Comparison of ENCODE assay signal across 24 cellular contexts in genomic region chr17:57749701-57750100, GRCh38. TPM values are rescaled to one million over a fixed set of nuclear protein-coding genes. Genes with fewer than 3 reads are reported as not detected.
DNase-seq lines count a peak whose midpoint lies in the region; ATAC-seq, FAIRE-seq and TF ChIP-seq lines count a peak whose summit lies in the region.
"Had no signal": no experiment of that assay in that cellular context is flagged by ENCODE, and none has a peak within 500 bp of the region (broad histone marks: within the 10 kb centered on the region; RNA-seq: fewer than 3 reads in every experiment).

No MANE protein-coding gene starts in this region.

- H3K4me3 Mint-ChIP-seq in natural killer cell treated with Interleukin-12 subunit alpha and Interleukin-12 subunit beta and Interleukin-15 and Interleukin-18, amount 100 ng/mL, for 72 hours = peak overlapping the region; percentile 3
- H3K4me3 Mint-ChIP-seq in natural killer cell (no peak overlapping the region), brain (no peak overlapping the region)
- peak overlapping the region in 1 of 10 donors; percentile 8 for H3K4me3 Mint-ChIP-seq in naive thymus-derived CD8-positive, alpha-beta T cell
- H3K4me3 Mint-ChIP-seq in activated CD4-positive, alpha-beta memory T cell treated with anti-CD3 and anti-CD28 coated beads for 36 hours = no peak overlapping the region
- H3K4me3 Mint-ChIP-seq: CD8-positive, alpha-beta memory T cell; IgD-negative memory B cell had no signal

- no peak for DNase-seq in natural killer cell treated with Interleukin-12 subunit alpha and Interleukin-12 subunit beta and Interleukin-15 and Interleukin-18, amount 100 ng/mL, for 72 hours (ENCODE audit: low spot score)
- DNase-seq in natural killer cell = no peak
- no peak for DNase-seq in naive thymus-derived CD8-positive, alpha-beta T cell
- no peak for DNase-seq in urothelium cell line (ENCODE audit: low spot score)
- no peak for DNase-seq in activated CD4-positive, alpha-beta memory T cell treated with anti-CD3 and anti-CD28 coated beads for 36 hours
- DNase-seq in NCI-H510A treated with DMSO at 0.1 percent for 48 hours (lab: John Stamatoyannopoulos, UW) = no peak
- DNase-seq in NCI-H82 treated with DMSO at 0.1 percent for 48 hours (lab: John Stamatoyannopoulos, UW; ENCODE audit: unreplicated experiment) = no peak
- DNase-seq: CD8-positive, alpha-beta memory T cell; H7; NCI-H1092 treated with DMSO at 0.1 percent for 48 hours; NCI-H146; NCI-H2081; NCI-H2171 treated with DMSO at 0.1 percent for 48 hours; NCI-H446; NCI-H69; OCI-M1; SHP77 had no signal

- H3K27me3 Mint-ChIP-seq in natural killer cell treated with Interleukin-12 subunit alpha and Interleukin-12 subunit beta and Interleukin-15 and Interleukin-18, amount 100 ng/mL, for 72 hours = peaks cover 0 to 5% of the 10 kb centered on the region in 2 donors
- H3K27me3 Mint-ChIP-seq in natural killer cell (ENCODE audit: low read depth in 2 of 2) (peaks cover 11 to 25% of the 10 kb centered on the region in 2 donors), brain (peaks cover 10% of the 10 kb centered on the region)
- H3K27me3 Mint-ChIP-seq in naive thymus-derived CD8-positive, alpha-beta T cell = peaks cover 0 to 2% (median 0%) of the 10 kb centered on the region in 5 donors
- H3K27me3 Mint-ChIP-seq in activated CD4-positive, alpha-beta memory T cell treated with anti-CD3 and anti-CD28 coated beads for 36 hours = peaks cover 2% of the 10 kb centered on the region

- H3K4me1 Mint-ChIP-seq in natural killer cell treated with Interleukin-12 subunit alpha and Interleukin-12 subunit beta and Interleukin-15 and Interleukin-18, amount 100 ng/mL, for 72 hours (ENCODE audit: low read depth in 2 of 2) = peaks cover 12 to 14% of the 10 kb centered on the region in 2 donors
- peaks cover 7 to 15% of the 10 kb centered on the region in 2 donors for H3K4me1 Mint-ChIP-seq in natural killer cell
- peaks cover 41% of the 10 kb centered on the region for H3K4me1 Mint-ChIP-seq in brain
- H3K4me1 Mint-ChIP-seq in naive thymus-derived CD8-positive, alpha-beta T cell = peaks cover 11 to 16% (median 13%) of the 10 kb centered on the region in 4 donors
- no peaks in the 10 kb centered on the region for H3K4me1 Mint-ChIP-seq in activated CD4-positive, alpha-beta memory T cell treated with anti-CD3 and anti-CD28 coated beads for 36 hours (ENCODE audit: low read depth)

- no peak for ATAC-seq in natural killer cell treated with Interleukin-12 subunit alpha and Interleukin-12 subunit beta and Interleukin-15 and Interleukin-18, amount 100 ng/mL, for 72 hours
- no peak for ATAC-seq in natural killer cell
- no peak for ATAC-seq in naive thymus-derived CD8-positive, alpha-beta T cell
- ATAC-seq: A549 had no signal

- no peaks in the 10 kb centered on the region for H3K9me3 Mint-ChIP-seq in natural killer cell treated with Interleukin-12 subunit alpha and Interleukin-12 subunit beta and Interleukin-15 and Interleukin-18, amount 100 ng/mL, for 72 hours
- no peaks in the 10 kb centered on the region for H3K9me3 Mint-ChIP-seq in natural killer cell
- peaks cover 0 to 2% (median 0%) of the 10 kb centered on the region in 5 experiments for H3K9me3 Mint-ChIP-seq in brain
- no peaks in the 10 kb centered on the region for H3K9me3 Mint-ChIP-seq in naive thymus-derived CD8-positive, alpha-beta T cell
- no peaks in the 10 kb centered on the region for H3K9me3 Mint-ChIP-seq in activated CD4-positive, alpha-beta memory T cell treated with anti-CD3 and anti-CD28 coated beads for 36 hours
- H3K9me3 Mint-ChIP-seq: CD8-positive, alpha-beta memory T cell; IgD-negative memory B cell had no signal

- CTCF ChIA-PET in activated CD4-positive, alpha-beta memory T cell treated with anti-CD3 and anti-CD28 coated beads for 36 hours (lab: Charles Lee) = interaction anchor here (0.8 to 2.4 kb wide), 5 partner anchors 8 to 508 kb away, joined by 3 to 8 read pairs (median 4); no protein-coding TSS in a partner anchor

- H3K36me3 Mint-ChIP-seq in natural killer cell treated with Interleukin-12 subunit alpha and Interleukin-12 subunit beta and Interleukin-15 and Interleukin-18, amount 100 ng/mL, for 72 hours = no peaks in the 10 kb centered on the region
- H3K36me3 Mint-ChIP-seq in natural killer cell (no peaks in the 10 kb centered on the region), brain (no peaks in the 10 kb centered on the region)
- H3K36me3 Mint-ChIP-seq in naive thymus-derived CD8-positive, alpha-beta T cell = no peaks in the 10 kb centered on the region
- no peaks in the 10 kb centered on the region for H3K36me3 Mint-ChIP-seq in activated CD4-positive, alpha-beta memory T cell treated with anti-CD3 and anti-CD28 coated beads for 36 hours
- H3K36me3 Mint-ChIP-seq: CD8-positive, alpha-beta memory T cell; IgD-negative memory B cell had no signal

- TF ChIP-seq CTCF in natural killer cell (IDR thresholded peaks at IDR 0.05) = no peak
- no peak for TF ChIP-seq CTCF in brain (conservative IDR thresholded peaks at IDR 0.05)

- intact Hi-C loops in natural killer cell (cut with micrococcal nuclease) = no loop called here
- intact Hi-C loops in activated CD4-positive, alpha-beta memory T cell treated with anti-CD3 and anti-CD28 coated beads for 36 hours (cut with micrococcal nuclease) = loop anchor here (10.0 kb wide), 1 partner anchor 305 kb away; no protein-coding TSS in a partner anchor

- POLR2A ChIA-PET in naive thymus-derived CD8-positive, alpha-beta T cell (lab: Charles Lee) = interaction anchor here (0.6 kb wide), 1 partner anchor 151 kb away, joined by 3 read pairs; no protein-coding TSS in a partner anchor
- POLR2A ChIA-PET in activated CD4-positive, alpha-beta memory T cell treated with anti-CD3 and anti-CD28 coated beads for 36 hours (lab: Charles Lee) = no interaction called here

- peak; percentile 95 for FAIRE-seq in urothelium cell line (lab: Jason Lieb, UNC)
- FAIRE-seq: A549, G401.6 had no signal

- H3K27ac Mint-ChIP-seq in natural killer cell treated with Interleukin-12 subunit alpha and Interleukin-12 subunit beta and Interleukin-15 and Interleukin-18, amount 100 ng/mL, for 72 hours = peak overlapping the region; percentile 1 to 14
- H3K27ac Mint-ChIP-seq in natural killer cell (peak overlapping the region in 1 of 2 donors; percentile 15), brain (peak overlapping the region in 3 of 5 experiments; percentile 3 to 53 (median 14))
- H3K27ac Mint-ChIP-seq in naive thymus-derived CD8-positive, alpha-beta T cell = peak overlapping the region in 8 of 10 donors; percentile 2 to 60 (median 34)
- H3K27ac Mint-ChIP-seq in activated CD4-positive, alpha-beta memory T cell treated with anti-CD3 and anti-CD28 coated beads for 36 hours = no peak overlapping the region

RNA-seq across cellular contexts. Expression of gene CCDC182, which starts 4.6 kb away (rescaled TPM):
- not detected for total RNA-seq in natural killer cell treated with Interleukin-12 subunit alpha and Interleukin-12 subunit beta and Interleukin-15 and Interleukin-18, amount 100 ng/mL, for 72 hours
- total RNA-seq in natural killer cell = not detected
- polyA plus RNA-seq in brain (ENCODE audit: insufficient read depth, low read depth, low replicate concordance) = not detected
- not detected for total RNA-seq in naive thymus-derived CD8-positive, alpha-beta T cell
- polyA plus RNA-seq in naive thymus-derived CD8-positive, alpha-beta T cell = not detected
- not detected for total RNA-seq in activated CD4-positive, alpha-beta memory T cell treated with anti-CD3 and anti-CD28 coated beads for 36 hours
- total RNA-seq: CD8-positive, alpha-beta memory T cell; H7; LHCN-M2; RPMI7951 had no signal
- polyA plus RNA-seq: A549; BJ; CD8-positive, alpha-beta memory T cell; IgD-negative memory B cell had no signal
